ENCODE assay signal across 23 cellular contexts in genomic region chrX:9856596-9856995, GRCh38.
"Had no signal": no experiment of that assay in that cellular context is flagged by ENCODE, and none has a peak within 500 bp of the region (broad histone marks: within the 10 kb centered on the region; RNA-seq: fewer than 3 reads in every experiment).

No MANE protein-coding gene starts in this region.

- H3K27me3 Mint-ChIP-seq: progenitor cell of endocrine pancreas had no signal

- H3K9me3 ChIP-seq: esophagus muscularis mucosa, gastroesophageal sphincter, left lung, pancreas, suprapubic skin, thyroid gland had no signal

- H3K27ac Mint-ChIP-seq: naive thymus-derived CD4-positive, alpha-beta T cell; stimulated activated effector memory CD8-positive, alpha-beta T cell treated with anti-CD3 and anti-CD28 coated beads, Interleukin-12 subunit alpha, Interleukin-12 subunit beta, amount 100 ng/mL, for 72 hours had no signal

- H3K36me3 Mint-ChIP-seq: immature natural killer cell; naive thymus-derived CD4-positive, alpha-beta T cell; stimulated activated effector memory CD8-positive, alpha-beta T cell treated with anti-CD3 and anti-CD28 coated beads, Interleukin-12 subunit alpha, Interleukin-12 subunit beta, amount 100 ng/mL, for 72 hours had no signal

- H3K27me3 ChIP-seq: esophagus muscularis mucosa, gastroesophageal sphincter, left lung, pancreas, suprapubic skin, thyroid gland had no signal

- H3K4me3 ChIP-seq: coronary artery, dorsolateral prefrontal cortex, esophagus muscularis mucosa, gastroesophageal sphincter, left lung, lung, pancreas, suprapubic skin, thyroid gland had no signal

- H3K36me3 ChIP-seq: esophagus muscularis mucosa, gastroesophageal sphincter, left lung, pancreas, suprapubic skin, thyroid gland had no signal

- H3K9me3 Mint-ChIP-seq: immature natural killer cell; stimulated activated effector memory CD8-positive, alpha-beta T cell treated with anti-CD3 and anti-CD28 coated beads, Interleukin-12 subunit alpha, Interleukin-12 subunit beta, amount 100 ng/mL, for 72 hours had no signal

- H3K4me1 ChIP-seq: esophagus muscularis mucosa, gastroesophageal sphincter, left lung, pancreas, suprapubic skin, thyroid gland had no signal

- H3K4me1 Mint-ChIP-seq: immature natural killer cell; naive thymus-derived CD4-positive, alpha-beta T cell; stimulated activated effector memory CD8-positive, alpha-beta T cell treated with anti-CD3 and anti-CD28 coated beads, Interleukin-12 subunit alpha, Interleukin-12 subunit beta, amount 100 ng/mL, for 72 hours had no signal

- H3K27ac ChIP-seq: coronary artery, dorsolateral prefrontal cortex, epithelial cell of prostate, gastroesophageal sphincter, pancreas, suprapubic skin, thyroid gland had no signal

- DNase-seq: caudate nucleus; dorsolateral prefrontal cortex; effector CD8-positive, alpha-beta T cell; glutamatergic neuron; immature natural killer cell; left lung; mesendoderm; naive thymus-derived CD4-positive, alpha-beta T cell; occipital lobe; pancreas; right cardiac atrium; stimulated activated CD4-positive, alpha-beta T cell treated with anti-CD3 and anti-CD28 coated beads, Interleukin-4, amount 100 ng/mL, for 1 hour; stimulated activated CD8-positive, alpha-beta memory T cell treated with anti-CD3 and anti-CD28 coated beads, Interleukin-4, amount 100 ng/mL, for 48 hours; stimulated activated naive CD8-positive, alpha-beta T cell treated with anti-CD3 and anti-CD28 coated beads, Interleukin-15, Interleukin-2, amounts not matched to agents 100 U/mL and 50 U/mL, for 24 hours; thyroid gland had no signal

- ATAC-seq: gastroesophageal sphincter; left lung; naive thymus-derived CD4-positive, alpha-beta T cell; pancreas; stimulated activated effector memory CD8-positive, alpha-beta T cell treated with anti-CD3 and anti-CD28 coated beads, Interleukin-12 subunit alpha, Interleukin-12 subunit beta, amount 100 ng/mL, for 72 hours; stimulated activated naive CD8-positive, alpha-beta T cell treated with anti-CD3 and anti-CD28 coated beads, Interleukin-15, Interleukin-2, amounts not matched to agents 100 U/mL and 50 U/mL, for 24 hours had no signal

- H3K4me3 Mint-ChIP-seq: immature natural killer cell; naive thymus-derived CD4-positive, alpha-beta T cell; stimulated activated effector memory CD8-positive, alpha-beta T cell treated with anti-CD3 and anti-CD28 coated beads, Interleukin-12 subunit alpha, Interleukin-12 subunit beta, amount 100 ng/mL, for 72 hours had no signal
